11 cellular contexts compared by ENCODE assay signal in genomic region chr15:50058231-50058630, GRCh38.
DNase-seq lines count a peak whose midpoint lies in the region; ATAC-seq lines count a peak whose summit lies in the region.
"Had no signal": no experiment of that assay in that cellular context is flagged by ENCODE, and none has a peak within 500 bp of the region (broad histone marks: within the 10 kb centered on the region; RNA-seq: fewer than 3 reads in every experiment).

No MANE protein-coding gene starts in this region.

- H3K27me3 ChIP-seq in right cardiac atrium (ENCODE audit: control insufficient read depth, insufficient read depth): no peaks in the 10 kb centered on the region
- H3K27me3 ChIP-seq: BLaER1 had no signal

- H3K27ac ChIP-seq in right cardiac atrium (ENCODE audit: low read length): peak overlapping the region; percentile 62
- H3K27ac ChIP-seq: BLaER1, PC-9 had no signal

- WGBS in right cardiac atrium: 28% methylated on average over 3 of the region's 3 CpGs

- no peak for ATAC-seq in right cardiac atrium
- no peak for ATAC-seq in left ventricle myocardium superior
- ATAC-seq in GM19397 (IDR thresholded peaks at IDR 0.05; ENCODE audit: unreplicated experiment): no peak
- ATAC-seq in activated CD4-positive, CD25-positive, alpha-beta regulatory T cell treated with anti-CD3 and anti-CD28 coated beads, Interleukin-2, amount 50 U/mL, for 24 hours: no peak
- no peak for ATAC-seq in GM21737 (IDR thresholded peaks at IDR 0.05; ENCODE audit: unreplicated experiment)

- intact Hi-C loops in right cardiac atrium (cut with DNase I) (loop anchor here in 1 of 4 donors (5.0 kb wide), 1 partner anchor 821 kb away; no protein-coding TSS in a partner anchor), left ventricle myocardium superior (cut with micrococcal nuclease) (no loop called here)

- DNase-seq in right cardiac atrium: no peak
- no peak for DNase-seq in left ventricle myocardium superior
- DNase-seq in amniotic epithelial cell (ENCODE audit: low read depth): peak; percentile 56
- peak; percentile 83 for DNase-seq in iris pigment epithelial cell (ENCODE audit: low read depth)
- DNase-seq in GM19240 (ENCODE audit: insufficient read length, low spot score): no peak
- DNase-seq: KG1, PC-9 had no signal

- peaks cover 2% of the 10 kb centered on the region for H3K4me1 ChIP-seq in right cardiac atrium (ENCODE audit: control insufficient read depth, insufficient read depth, low read length)

- no peak overlapping the region for H3K4me3 ChIP-seq in right cardiac atrium (ENCODE audit: low read length)
- H3K4me3 ChIP-seq: BLaER1, PC-9 had no signal

- H3K9me3 ChIP-seq in right cardiac atrium (ENCODE audit: control insufficient read depth, low read length): no peaks in the 10 kb centered on the region

Comparison
In these comparisons a context has a peak if more than half of its experiments do, and no peak if none do; other contexts are left out.
1. DNase-seq: peak in amniotic epithelial cell (single experiment) and iris pigment epithelial cell (single experiment); none in right cardiac atrium (0 of 3), left ventricle myocardium superior (single experiment) and GM19240 (single experiment).